8 cellular contexts compared by ENCODE assay signal in genomic region chr2:197309369-197310231, GRCh38. TPM values are rescaled to one million over a fixed set of nuclear protein-coding genes. Genes with fewer than 3 reads are reported as not detected.
A peak's percentile ranks its signal among the peaks of the same experiment; 100 is the strongest.
DNase-seq lines count a peak whose midpoint lies in the region; ATAC-seq, FAIRE-seq and TF ChIP-seq lines count a peak whose summit lies in the region.

No MANE protein-coding gene starts in this region.

- DNase-seq in AG04449 (ENCODE audit: low read depth, low spot score) (no peak), NCI-H526 treated with DMSO at 0.1 percent for 48 hours (lab: John Stamatoyannopoulos, UW) (peak; percentile 5), Right ventricle myocardium superior (peak; percentile 57), pancreas (peak; percentile 15 to 71 (median 36)), NCI-H446 (lab: John Stamatoyannopoulos, UW) (no peak)
- DNase-seq in activated naive CD4-positive, alpha-beta T cell treated with anti-CD3 and anti-CD28 coated beads for 36 hours: peak; percentile 53

- TF ChIP-seq POLR2A in GM19193 (IDR thresholded peaks at IDR 0.05; ENCODE audit: extremely low read depth, insufficient read depth, insufficient read length): peak; percentile 44

- H3K27ac ChIP-seq in pancreas: peak overlapping the region in 3 of 4 donors; percentile 60 to 89 (median 85)

- POLR2A ChIA-PET in AG04449 (lab: Yijun Ruan, JAX): no interaction called here

- WGBS in pancreas, 2 donors: 9 to 11% methylated on average over 29 to 35 of the region's 35 CpGs

- ATAC-seq in Right ventricle myocardium superior (ENCODE audit: poor library complexity) (no peak), pancreas (peak in 3 of 4 donors; percentile 8 to 17 (median 11)), HG02763 (IDR thresholded peaks at IDR 0.05; ENCODE audit: unreplicated experiment) (no peak)

- FAIRE-seq in pancreas (lab: Jason Lieb, UNC): no peak

- peaks cover 6 to 26% (median 25%) of the 10 kb centered on the region in 3 donors for H3K4me1 ChIP-seq in pancreas

- H3K27me3 Mint-ChIP-seq in activated naive CD4-positive, alpha-beta T cell treated with anti-CD3 and anti-CD28 coated beads for 36 hours (ENCODE audit: low read depth): no peaks in the 10 kb centered on the region

- peak overlapping the region; percentile 90 for H3K4me3 Mint-ChIP-seq in activated naive CD4-positive, alpha-beta T cell treated with anti-CD3 and anti-CD28 coated beads for 36 hours

- H3K36me3 ChIP-seq in pancreas: no peaks in the 10 kb centered on the region

- H3K4me3 ChIP-seq in AG04449 (ENCODE audit: low read depth, low read length) (peak overlapping the region; percentile 77), pancreas (peak overlapping the region; percentile 51 to 77 (median 72))

- CTCF ChIA-PET in AG04449 (lab: Yijun Ruan, JAX): interaction anchor here (0.8 to 3.3 kb wide), 9 partner anchors 9 to 196 kb away, joined by 3 to 14 read pairs (median 4); no protein-coding TSS in a partner anchor
- CTCF ChIA-PET in activated naive CD4-positive, alpha-beta T cell treated with anti-CD3 and anti-CD28 coated beads for 36 hours (lab: Charles Lee): interaction anchor here (0.9 to 6.9 kb wide), 18 partner anchors 13 to 196 kb away, joined by 3 to 66 read pairs (median 4); no protein-coding TSS in a partner anchor

- no peaks in the 10 kb centered on the region for H3K9me3 ChIP-seq in pancreas

- no peaks in the 10 kb centered on the region for H3K27me3 ChIP-seq in pancreas

- H3K36me3 Mint-ChIP-seq in activated naive CD4-positive, alpha-beta T cell treated with anti-CD3 and anti-CD28 coated beads for 36 hours (ENCODE audit: low read depth): peaks cover 12% of the 10 kb centered on the region

- peak overlapping the region; percentile 96 for H3K27ac Mint-ChIP-seq in activated naive CD4-positive, alpha-beta T cell treated with anti-CD3 and anti-CD28 coated beads for 36 hours

- intact Hi-C loops in activated naive CD4-positive, alpha-beta T cell treated with anti-CD3 and anti-CD28 coated beads for 36 hours (cut with micrococcal nuclease): loop anchor here (1.0 to 10.0 kb wide), 12 partner anchors 17 to 695 kb away; partner anchors contain the start of genes HSPE1 and PGAP1
- intact Hi-C loops in Right ventricle myocardium superior (cut with DNase I) (loop anchor here (2.0 to 10.0 kb wide), 2 partner anchors 119 to 195 kb away; no protein-coding TSS in a partner anchor), pancreas (cut with DNase I) (loop anchor here in 2 of 3 donors (10.0 kb wide), 1 partner anchor 115 kb away; no protein-coding TSS in a partner anchor)

- H3K9me3 Mint-ChIP-seq in activated naive CD4-positive, alpha-beta T cell treated with anti-CD3 and anti-CD28 coated beads for 36 hours: no peaks in the 10 kb centered on the region

- H3K4me1 Mint-ChIP-seq in activated naive CD4-positive, alpha-beta T cell treated with anti-CD3 and anti-CD28 coated beads for 36 hours (ENCODE audit: low read depth): peaks cover 58% of the 10 kb centered on the region

- TF ChIP-seq CTCF in AG04449 (IDR thresholded peaks at IDR 0.05; ENCODE audit: insufficient read depth, low read length, missing control alignments): no peak
- TF ChIP-seq CTCF in pancreas (IDR thresholded peaks at IDR 0.05): no peak

RNA-seq across cellular contexts. Expression of gene ANKRD44, which starts 1.0 kb away (rescaled TPM):
- 100 to 1,000 TPM in 1 of 2 experiments, 10 to 100 TPM in 1; 87.8 to 101 TPM for total RNA-seq in activated naive CD4-positive, alpha-beta T cell treated with anti-CD3 and anti-CD28 coated beads for 36 hours
- 7.4 TPM for total RNA-seq in Right ventricle myocardium superior
- 10 to 100 TPM in 1 of 6 donors, 1 to 10 TPM in 5; 6.9 to 12.5 (median 8.5) TPM for total RNA-seq in pancreas
- 1 to 10 TPM; 1.9 to 2.6 TPM for polyA plus RNA-seq in pancreas

Comparison
In these comparisons a context has a peak if more than half of its experiments do, and no peak if none do; other contexts are left out.
1. DNase-seq: peak in NCI-H526 treated with DMSO at 0.1 percent for 48 hours (single experiment), activated naive CD4-positive, alpha-beta T cell treated with anti-CD3 and anti-CD28 coated beads for 36 hours (single experiment), Right ventricle myocardium superior (single experiment) and pancreas (6 of 6); none in AG04449 (single experiment) and NCI-H446 (0 of 2).
2. ATAC-seq: peak in pancreas (3 of 4); none in Right ventricle myocardium superior (single experiment) and HG02763 (single experiment).
3. RNA of gene ANKRD44, which starts 1.0 kb away (total RNA-seq): 87.8 to 101 TPM in activated naive CD4-positive, alpha-beta T cell treated with anti-CD3 and anti-CD28 coated beads for 36 hours; 6.9 to 12.5 TPM in pancreas and 7.4 TPM in Right ventricle myocardium superior (single experiment); every median in the first group is over 4 times any median in the second.